In the genomic region with DNA sequence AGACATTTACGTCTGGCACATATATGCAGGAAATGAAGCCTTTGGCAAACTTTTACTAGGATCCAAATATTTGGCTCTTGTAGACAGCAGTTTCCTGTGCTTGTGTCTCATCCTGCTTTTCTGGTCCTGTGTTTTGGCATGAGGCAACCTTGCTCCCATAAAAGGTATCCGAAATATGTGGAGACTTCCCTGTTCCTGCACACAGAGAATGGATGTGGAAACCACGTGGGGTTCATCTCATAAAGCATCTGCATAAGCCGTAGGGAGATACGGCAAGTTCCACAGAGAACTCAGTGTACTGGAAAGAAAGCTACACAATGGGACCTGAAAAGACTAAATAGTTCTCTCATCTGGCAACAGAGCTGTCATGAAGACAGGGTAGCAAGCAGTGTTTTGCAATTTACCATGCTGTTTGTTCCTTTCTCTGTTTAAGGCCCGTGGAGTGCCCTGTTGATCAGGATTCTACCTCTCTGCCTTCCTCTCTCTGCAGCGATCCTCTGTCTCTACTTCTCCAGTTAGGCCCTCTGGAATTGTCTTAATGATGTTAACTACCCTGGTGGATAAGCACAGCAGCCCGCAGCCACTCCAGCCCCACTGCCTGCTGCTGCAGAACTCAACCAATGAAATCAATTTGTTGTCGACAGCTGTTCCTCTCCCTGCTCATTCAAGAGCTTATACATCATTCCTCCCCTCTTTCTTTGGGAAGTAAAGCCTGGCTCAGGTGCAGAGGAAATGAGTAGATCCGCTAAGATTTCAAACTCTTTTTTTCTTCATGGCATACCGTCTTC, we compare ENCODE assay signal across 14 cellular contexts.
DNase-seq lines count a peak whose midpoint lies in the region; ATAC-seq, FAIRE-seq and TF ChIP-seq lines count a peak whose summit lies in the region.
"Had no signal": no experiment of that assay in that cellular context is flagged by ENCODE, and none has a peak within 500 bp of the region (broad histone marks: within the 10 kb centered on the region; RNA-seq: fewer than 3 reads in every experiment).

No MANE protein-coding gene starts in this region.

- TF ChIP-seq CTCF in BE2C (IDR thresholded peaks at IDR 0.05; ENCODE audit: low read depth, low read length) (no peak), astrocyte (IDR thresholded peaks at IDR 0.05; ENCODE audit: insufficient read depth, low read depth, low read length) (no peak), foreskin keratinocyte (conservative IDR thresholded peaks at IDR 0.05) (no peak)

- no peaks in the 10 kb centered on the region for H3K9me3 ChIP-seq in BE2C
- no peaks in the 10 kb centered on the region for H3K9me3 ChIP-seq in astrocyte (ENCODE audit: insufficient read depth, low read depth, low read length)
- no peaks in the 10 kb centered on the region for H3K9me3 ChIP-seq in neuron (ENCODE audit: low read length)

- no peak for FAIRE-seq in astrocyte (lab: Jason Lieb, UNC)
- FAIRE-seq: frontal cortex had no signal

- H3K36me3 Mint-ChIP-seq in astrocyte (ENCODE audit: low read depth, unreplicated experiment): no peaks in the 10 kb centered on the region
- H3K36me3 Mint-ChIP-seq in activated T-helper 2 cell treated with anti-CD3 and anti-CD28 coated beads, Interferon-gamma antibody, Interleukin-2, Interleukin-4, amounts not matched to agents 10 μg/mL and 5 μg/mL and 100 μg/mL, durations not matched to agents 14 hours and 24 hours and 36 hours (ENCODE audit: low read depth): no peaks in the 10 kb centered on the region

- DNase-seq in BE2C (peak; percentile 14), astrocyte (ENCODE audit: low read depth) (peak; percentile 56), foreskin keratinocyte (peak in 1 of 2 donors; percentile 49), NOMO-1 treated with DMSO at 0.1 percent for 48 hours (lab: John Stamatoyannopoulos, UW; ENCODE audit: unreplicated experiment) (no peak), NCI-H187 treated with DMSO at 0.1 percent for 48 hours (lab: John Stamatoyannopoulos, UW) (no peak)
- no peak for DNase-seq in activated T-helper 2 cell treated with anti-CD3 and anti-CD28 coated beads, Interferon-gamma antibody, Interleukin-2, Interleukin-4, amounts not matched to agents 10 μg/mL and 5 μg/mL and 100 μg/mL, durations not matched to agents 14 hours and 24 hours and 36 hours (ENCODE audit: low spot score)
- DNase-seq: activated CD4-positive, alpha-beta memory T cell treated with anti-CD3 and anti-CD28 coated beads, Interleukin-2, amount 10 ng/mL, durations not matched to agents 7 days and 5 days; MM.1S; stimulated activated CD4-positive, alpha-beta T cell treated with anti-CD3 and anti-CD28 coated beads, Interleukin-15, amount 100 ng/mL, for 24 hours had no signal

- H3K4me1 ChIP-seq in BE2C (no peaks in the 10 kb centered on the region), astrocyte (ENCODE audit: insufficient read depth, low read length) (no peaks in the 10 kb centered on the region), foreskin keratinocyte (no peaks in the 10 kb centered on the region), neuron (ENCODE audit: insufficient read depth, low read length) (peaks cover 10% of the 10 kb centered on the region)

- ATAC-seq in foreskin keratinocyte (peak; percentile 52), GM21786 (IDR thresholded peaks at IDR 0.05; ENCODE audit: unreplicated experiment) (no peak)
- ATAC-seq: left lobe of liver, Panc1 had no signal

- no peak overlapping the region for H3K9ac ChIP-seq in astrocyte (ENCODE audit: low read length)

- H3K9me3 Mint-ChIP-seq in astrocyte (ENCODE audit: unreplicated experiment): no peaks in the 10 kb centered on the region
- H3K9me3 Mint-ChIP-seq in activated T-helper 2 cell treated with anti-CD3 and anti-CD28 coated beads, Interferon-gamma antibody, Interleukin-2, Interleukin-4, amounts not matched to agents 10 μg/mL and 5 μg/mL and 100 μg/mL, durations not matched to agents 14 hours and 24 hours and 36 hours: no peaks in the 10 kb centered on the region
- H3K9me3 Mint-ChIP-seq: activated CD4-positive, alpha-beta memory T cell treated with anti-CD3 and anti-CD28 coated beads, Interleukin-2, amount 10 ng/mL, durations not matched to agents 7 days and 5 days had no signal

- H3K27me3 ChIP-seq in BE2C (no peaks in the 10 kb centered on the region), astrocyte (ENCODE audit: insufficient read depth, low read length) (no peaks in the 10 kb centered on the region), foreskin keratinocyte (no peaks in the 10 kb centered on the region), neuron (ENCODE audit: insufficient read depth, low read length) (no peaks in the 10 kb centered on the region)

- no peaks in the 10 kb centered on the region for H3K79me2 ChIP-seq in astrocyte (ENCODE audit: insufficient read depth, low read length)

- H2AFZ ChIP-seq in astrocyte (ENCODE audit: low read depth, low read length) (no peak overlapping the region), neuron (ENCODE audit: low read depth, low read length) (peak overlapping the region; percentile 88)

- H3K27me3 Mint-ChIP-seq in astrocyte (ENCODE audit: low read depth, unreplicated experiment): no peaks in the 10 kb centered on the region
- no peaks in the 10 kb centered on the region for H3K27me3 Mint-ChIP-seq in activated T-helper 2 cell treated with anti-CD3 and anti-CD28 coated beads, Interferon-gamma antibody, Interleukin-2, Interleukin-4, amounts not matched to agents 10 μg/mL and 5 μg/mL and 100 μg/mL, durations not matched to agents 14 hours and 24 hours and 36 hours (ENCODE audit: low read depth)
- H3K27me3 Mint-ChIP-seq: activated CD4-positive, alpha-beta memory T cell treated with anti-CD3 and anti-CD28 coated beads, Interleukin-2, amount 10 ng/mL, durations not matched to agents 7 days and 5 days had no signal

- H3K4me3 Mint-ChIP-seq in astrocyte (ENCODE audit: unreplicated experiment): no peak overlapping the region
- H3K4me3 Mint-ChIP-seq in activated T-helper 2 cell treated with anti-CD3 and anti-CD28 coated beads, Interferon-gamma antibody, Interleukin-2, Interleukin-4, amounts not matched to agents 10 μg/mL and 5 μg/mL and 100 μg/mL, durations not matched to agents 14 hours and 24 hours and 36 hours (ENCODE audit: low read depth): no peak overlapping the region
- H3K4me3 Mint-ChIP-seq: activated CD4-positive, alpha-beta memory T cell treated with anti-CD3 and anti-CD28 coated beads, Interleukin-2, amount 10 ng/mL, durations not matched to agents 7 days and 5 days had no signal

- no peaks in the 10 kb centered on the region for H3K36me3 ChIP-seq in BE2C
- no peaks in the 10 kb centered on the region for H3K36me3 ChIP-seq in astrocyte (ENCODE audit: insufficient read depth, low read length)
- H3K36me3 ChIP-seq in neuron (ENCODE audit: insufficient read depth, low read length): no peaks in the 10 kb centered on the region

- H3K4me1 Mint-ChIP-seq in astrocyte (ENCODE audit: low read depth, unreplicated experiment): no peaks in the 10 kb centered on the region
- H3K4me1 Mint-ChIP-seq in activated T-helper 2 cell treated with anti-CD3 and anti-CD28 coated beads, Interferon-gamma antibody, Interleukin-2, Interleukin-4, amounts not matched to agents 10 μg/mL and 5 μg/mL and 100 μg/mL, durations not matched to agents 14 hours and 24 hours and 36 hours (ENCODE audit: low read depth): no peaks in the 10 kb centered on the region
- H3K4me1 Mint-ChIP-seq: activated CD4-positive, alpha-beta memory T cell treated with anti-CD3 and anti-CD28 coated beads, Interleukin-2, amount 10 ng/mL, durations not matched to agents 7 days and 5 days had no signal

- H4K20me1 ChIP-seq in astrocyte (ENCODE audit: insufficient read depth, low read length): no peaks in the 10 kb centered on the region

- H3K27ac ChIP-seq in astrocyte (ENCODE audit: low read depth, low read length) (no peak overlapping the region), foreskin keratinocyte (no peak overlapping the region)

- no peak overlapping the region for H3K4me3 ChIP-seq in BE2C (ENCODE audit: low read depth, low read length)
- H3K4me3 ChIP-seq in astrocyte (ENCODE audit: insufficient read depth, low read depth, low read length): no peak overlapping the region
- H3K4me3 ChIP-seq in neuron (ENCODE audit: low read length): peak overlapping the region; percentile 23

- H3K27ac Mint-ChIP-seq in astrocyte (ENCODE audit: unreplicated experiment): no peak overlapping the region
- no peak overlapping the region for H3K27ac Mint-ChIP-seq in activated T-helper 2 cell treated with anti-CD3 and anti-CD28 coated beads, Interferon-gamma antibody, Interleukin-2, Interleukin-4, amounts not matched to agents 10 μg/mL and 5 μg/mL and 100 μg/mL, durations not matched to agents 14 hours and 24 hours and 36 hours
- H3K27ac Mint-ChIP-seq: activated CD4-positive, alpha-beta memory T cell treated with anti-CD3 and anti-CD28 coated beads, Interleukin-2, amount 10 ng/mL, durations not matched to agents 7 days and 5 days had no signal

- intact Hi-C loops in activated T-helper 2 cell treated with anti-CD3 and anti-CD28 coated beads, Interferon-gamma antibody, Interleukin-2, Interleukin-4, amounts not matched to agents 10 μg/mL and 5 μg/mL and 100 μg/mL, durations not matched to agents 14 hours and 24 hours and 36 hours (cut with micrococcal nuclease): no loop called here

- H3K4me2 ChIP-seq in astrocyte (ENCODE audit: low read length): no peak overlapping the region

Comparison
In these comparisons a context has a peak if more than half of its experiments do, and no peak if none do; other contexts are left out.
1. DNase-seq: peak in BE2C (single experiment) and astrocyte (single experiment); none in activated T-helper 2 cell treated with anti-CD3 and anti-CD28 coated beads, Interferon-gamma antibody, Interleukin-2, Interleukin-4, amounts not matched to agents 10 μg/mL and 5 μg/mL and 100 μg/mL, durations not matched to agents 14 hours and 24 hours and 36 hours (single experiment), NOMO-1 treated with DMSO at 0.1 percent for 48 hours (single experiment) and NCI-H187 treated with DMSO at 0.1 percent for 48 hours (single experiment).